ENCODE assay signal across 8 cellular contexts in genomic region chr2:98465456-98466201, GRCh38. TPM values are rescaled to one million over a fixed set of nuclear protein-coding genes. Genes with fewer than 3 reads are reported as not detected.
DNase-seq lines count a peak whose midpoint lies in the region; ATAC-seq and TF ChIP-seq lines count a peak whose summit lies in the region.

No MANE protein-coding gene starts in this region.

- TF ChIP-seq CTCF in mesothelial cell of epicardium (IDR thresholded peaks at IDR 0.05; ENCODE audit: unreplicated experiment) (no peak), tibial nerve (IDR thresholded peaks at IDR 0.05) (no peak)

- no peak overlapping the region for H3K9ac ChIP-seq in GM23248

- H3K36me3 Mint-ChIP-seq in T-helper 17 cell (ENCODE audit: low read depth) (no peaks in the 10 kb centered on the region), mesothelial cell of epicardium (no peaks in the 10 kb centered on the region)

- H3K27ac Mint-ChIP-seq in T-helper 17 cell: peak overlapping the region; percentile 99
- H3K27ac Mint-ChIP-seq in mesothelial cell of epicardium: peak overlapping the region; percentile 78

- in situ Hi-C loops in GM23248 (cut with MboI): no loop called here

- H3K4me3 ChIP-seq in GM23248 (no peak overlapping the region), tibial nerve (no peak overlapping the region)

- H4K20me1 ChIP-seq in GM23248 (ENCODE audit: insufficient read depth): no peaks in the 10 kb centered on the region

- H3K4me3 Mint-ChIP-seq in T-helper 17 cell (peak overlapping the region; percentile 92), mesothelial cell of epicardium (no peak overlapping the region)

- H3K4me2 ChIP-seq in GM23248 (ENCODE audit: unreplicated experiment): peak overlapping the region; percentile 11

- no peak for TF ChIP-seq EP300 in tibial nerve (IDR thresholded peaks at IDR 0.05)

- peaks cover 57% of the 10 kb centered on the region for H3K79me2 ChIP-seq in GM23248 (ENCODE audit: insufficient read depth)

- H2AFZ ChIP-seq in GM23248: no peak overlapping the region

- ATAC-seq in T-helper 17 cell: peak; percentile 71
- no peak for ATAC-seq in GM21526 (IDR thresholded peaks at IDR 0.05; ENCODE audit: low FRiP score, unreplicated experiment)

- H3K27me3 Mint-ChIP-seq in T-helper 17 cell: no peaks in the 10 kb centered on the region
- no peaks in the 10 kb centered on the region for H3K27me3 Mint-ChIP-seq in mesothelial cell of epicardium (ENCODE audit: low read depth)

- H3K4me1 ChIP-seq in GM23248 (ENCODE audit: insufficient read depth) (peaks cover 15% of the 10 kb centered on the region), tibial nerve (peaks cover 0 to 33% (median 22%) of the 10 kb centered on the region in 4 donors)

- WGBS in GM23248 (ENCODE audit: low coverage in 1 of 2, low lambda C conversion rate in 2 of 2, missing lambda C conversion rate in 2 of 2), 2 experiments: 47 to 48% methylated on average over 10 to 11 of the region's 11 CpGs
- WGBS in tibial nerve, 2 donors: 41 to 54% methylated on average over 11 of the region's 11 CpGs

- H3K9me2 ChIP-seq in GM23248 (ENCODE audit: insufficient read depth): no peaks in the 10 kb centered on the region

- no peaks in the 10 kb centered on the region for H3K9me3 Mint-ChIP-seq in mesothelial cell of epicardium

- no peak overlapping the region for H3K27ac ChIP-seq in GM23248
- peak overlapping the region in 3 of 4 donors; percentile 65 to 70 (median 65) for H3K27ac ChIP-seq in tibial nerve

- H3K4me1 Mint-ChIP-seq in T-helper 17 cell: peaks cover 72% of the 10 kb centered on the region
- H3K4me1 Mint-ChIP-seq in mesothelial cell of epicardium: peaks cover 20% of the 10 kb centered on the region

- no peaks in the 10 kb centered on the region for H3F3A ChIP-seq in GM23248 (ENCODE audit: insufficient read depth)

- H3K36me3 ChIP-seq in GM23248 (ENCODE audit: low read depth): no peaks in the 10 kb centered on the region
- H3K36me3 ChIP-seq in tibial nerve: no peaks in the 10 kb centered on the region

- no peak for TF ChIP-seq POLR2A in tibial nerve (IDR thresholded peaks at IDR 0.05)

- H3K9me3 ChIP-seq in GM23248 (ENCODE audit: low read depth) (no peaks in the 10 kb centered on the region), T-helper 17 cell (ENCODE audit: control insufficient read depth, low read length, poor library complexity, severe bottlenecking) (no peaks in the 10 kb centered on the region), tibial nerve (no peaks in the 10 kb centered on the region)

- H3K27me3 ChIP-seq in GM23248 (replicated peaks; ENCODE audit: insufficient read depth): no peaks in the 10 kb centered on the region
- H3K27me3 ChIP-seq in tibial nerve: no peaks in the 10 kb centered on the region

- DNase-seq in D341Med (ENCODE audit: low spot score) (peak; percentile 86), GM23248 (peak; percentile 21), NCI-H1694 (lab: John Stamatoyannopoulos, UW) (peak; percentile 93), T-helper 17 cell (peak; percentile 58 to 76 (median 67)), mesothelial cell of epicardium (ENCODE audit: low spot score in 2 of 2, unreplicated experiment in 2 of 2) (peak in 1 of 2 experiments; percentile 71), tibial nerve (ENCODE audit: low spot score in 2 of 2) (peak in 1 of 2 donors; percentile 32)
- DNase-seq in central memory CD4-positive, alpha-beta T cell: peak; percentile 85

RNA-seq across cellular contexts. Expression of gene INPP4A, which starts 21.0 kb away (rescaled TPM):
- total RNA-seq in GM23248 (2014; rRNA removed; shearing (Covaris generic)): 16.0 and 22.8 TPM in 2 replicates
- polyA plus RNA-seq in GM23248 (2016; fragmentation: Nextera tagmentation; extraction: Ambion mirVana): 8.0 and 9.5 TPM in 2 replicates
- total RNA-seq in T-helper 17 cell: 100 to 1,000 TPM; 109 to 110 TPM
- total RNA-seq in mesothelial cell of epicardium: 37.3 to 40.7 TPM (median 37.3 TPM) in 3 replicates
- 10 to 100 TPM; 23.7 to 45.0 (median 30.9) TPM for total RNA-seq in tibial nerve
